Comparison of ENCODE assay signal across 8 cellular contexts in genomic region chr20:56467969-56468316, GRCh38. TPM values are rescaled to one million over a fixed set of nuclear protein-coding genes. Genes with fewer than 3 reads are reported as not detected.
A peak's percentile ranks its signal among the peaks of the same experiment; 100 is the strongest.
DNase-seq lines count a peak whose midpoint lies in the region; ATAC-seq, FAIRE-seq and TF ChIP-seq lines count a peak whose summit lies in the region.

No MANE protein-coding gene starts in this region.

- 6 to 7% methylated on average over 4 to 5 of the region's 7 CpGs for WGBS in gastroesophageal sphincter (ENCODE audit: low coverage in 1 of 2), 2 donors
- 2 to 4% (median 3%) methylated on average over 7 of the region's 7 CpGs for WGBS in small intestine, 3 donors

- no peak for FAIRE-seq in small intestine (lab: Jason Lieb, UNC)

- no peak for DNase-seq in SJSA1 (ENCODE audit: low read depth in 1 of 2, low spot score in 2 of 2)
- no peak for DNase-seq in small intestine
- no peak for DNase-seq in NCI-H748 (lab: John Stamatoyannopoulos, UW; ENCODE audit: unreplicated experiment)
- no peak for DNase-seq in nucleus accumbens (lab: John Stamatoyannopoulos, UW)
- no peak for DNase-seq in A172 (ENCODE audit: low spot score)

- H3K27me3 ChIP-seq in SJSA1 (replicated peaks) (no peaks in the 10 kb centered on the region; the same call in 1 of the 2 replicates), gastroesophageal sphincter (no peaks in the 10 kb centered on the region), small intestine (ENCODE audit: control insufficient read depth in 2 of 2, insufficient read depth in 2 of 2, low read length in 2 of 2) (no peaks in the 10 kb centered on the region)

- ATAC-seq in GM21737 (IDR thresholded peaks at IDR 0.05; ENCODE audit: unreplicated experiment) (peak; percentile 2), gastroesophageal sphincter (peak; percentile 33), HG03565 (IDR thresholded peaks at IDR 0.05; ENCODE audit: unreplicated experiment) (no peak)

- H3K4me3 ChIP-seq in SJSA1 = peak overlapping the region; percentile 62
- peak overlapping the region; percentile 60 to 80 for H3K4me3 ChIP-seq in gastroesophageal sphincter
- peak overlapping the region; percentile 24 to 92 for H3K4me3 ChIP-seq in small intestine (ENCODE audit: low read depth in 1 of 2, low read length in 2 of 2)

- TF ChIP-seq EP300 in gastroesophageal sphincter (IDR thresholded peaks at IDR 0.05) = no peak

- H3K4me1 ChIP-seq in SJSA1 (replicated peaks) (peaks cover 6% of the 10 kb centered on the region; the same call in 1 of the 2 replicates), gastroesophageal sphincter (peaks cover 0 to 41% (median 11%) of the 10 kb centered on the region in 3 donors), small intestine (ENCODE audit: control insufficient read depth in 2 of 2, insufficient read depth in 1 of 2, low read depth in 1 of 2, low read length in 1 of 2) (peaks cover 0 to 10% of the 10 kb centered on the region in 2 donors)

- no peak for TF ChIP-seq POLR2A in gastroesophageal sphincter (IDR thresholded peaks at IDR 0.05)

- H3K9me3 ChIP-seq in SJSA1 (replicated peaks) (no peaks in the 10 kb centered on the region), gastroesophageal sphincter (no peaks in the 10 kb centered on the region), small intestine (ENCODE audit: control insufficient read depth, low read depth) (no peaks in the 10 kb centered on the region)

- H3K36me3 ChIP-seq in SJSA1 (peaks cover 18% of the 10 kb centered on the region), gastroesophageal sphincter (peaks cover 0 to 3% of the 10 kb centered on the region in 2 donors), small intestine (ENCODE audit: control insufficient read depth in 2 of 2, insufficient read depth in 2 of 2, low read length in 2 of 2) (no peaks in the 10 kb centered on the region)

- no peak for TF ChIP-seq CTCF in gastroesophageal sphincter (IDR thresholded peaks at IDR 0.05)

- H3K27ac ChIP-seq in SJSA1 (peak overlapping the region; percentile 73), gastroesophageal sphincter (peak overlapping the region in 3 of 4 donors; percentile 86 to 89 (median 88)), small intestine (ENCODE audit: low read depth in 1 of 2, low read length in 1 of 2) (peak overlapping the region in 1 of 2 donors; percentile 92)

RNA-seq across cellular contexts. Expression of gene RTF2, which starts 0.5 kb away (rescaled TPM):
- total RNA-seq in SJSA1 (2014; rRNA removed; shearing (Covaris generic)) = 118 and 121 TPM in 2 replicates
- 10 to 100 TPM; 83.7 to 96.1 (median 90.3) TPM for total RNA-seq in gastroesophageal sphincter
- polyA plus RNA-seq in small intestine = 10 to 100 TPM; 70.2 to 83.5 (median 74.3) TPM
- total RNA-seq in A172 (2014; rRNA removed; shearing (Covaris generic)) = 122 and 131 TPM in 2 replicates

RNA-seq across cellular contexts. Expression of gene CASS4, which starts 55.9 kb away (rescaled TPM):
- total RNA-seq in SJSA1 (2014; rRNA removed; shearing (Covaris generic)) = not detected in 2 replicates
- 1 to 10 TPM; 1.2 to 9.0 (median 4.4) TPM for total RNA-seq in gastroesophageal sphincter
- polyA plus RNA-seq in small intestine = 1 to 10 TPM in 1 of 3 donors, under 1 TPM in 1, not detected in 1; 0.70 to 1.1 TPM
- not detected in 2 replicates for total RNA-seq in A172 (2014; rRNA removed; shearing (Covaris generic))

RNA-seq across cellular contexts. Expression of gene FAM209A, which starts 56.6 kb away (rescaled TPM):
- not detected in 2 replicates for total RNA-seq in SJSA1 (2014; rRNA removed; shearing (Covaris generic))
- total RNA-seq in gastroesophageal sphincter = under 1 TPM in 1 of 4 donors, not detected in 3; 0.66 TPM
- under 1 TPM in 1 of 3 donors, not detected in 2; 0.22 TPM for polyA plus RNA-seq in small intestine
- not detected in 2 replicates for total RNA-seq in A172 (2014; rRNA removed; shearing (Covaris generic))
